ENCODE assay signal across 19 cellular contexts in genomic region chr9:68775003-68775730, GRCh38.
A peak's percentile ranks its signal among the peaks of the same experiment; 100 is the strongest.
DNase-seq lines count a peak whose midpoint lies in the region; ATAC-seq, FAIRE-seq and TF ChIP-seq lines count a peak whose summit lies in the region.
"Had no signal": no experiment of that assay in that cellular context is flagged by ENCODE, and none has a peak within 500 bp of the region (broad histone marks: within the 10 kb centered on the region; RNA-seq: fewer than 3 reads in every experiment).

No MANE protein-coding gene starts in this region.

- H3K27me3 ChIP-seq in bronchial epithelial cell (ENCODE audit: control insufficient read depth, insufficient read depth, low read length) = no peaks in the 10 kb centered on the region
- peaks cover 25% of the 10 kb centered on the region for H3K27me3 ChIP-seq in HAP-1 (ENCODE audit: low read depth)
- H3K27me3 ChIP-seq: cardiac muscle cell, suprapubic skin had no signal

- no peak for TF ChIP-seq CTCF in bronchial epithelial cell (IDR thresholded peaks at IDR 0.05; ENCODE audit: insufficient read depth, low read length, severe bottlenecking)

- H3K4me1 ChIP-seq in HAP-1 = peaks cover 15% of the 10 kb centered on the region

- no peak for FAIRE-seq in bronchial epithelial cell (lab: Jason Lieb, UNC)

- no peak overlapping the region for H3K4me3 ChIP-seq in bronchial epithelial cell (ENCODE audit: low read depth, low read length)
- H3K4me3 ChIP-seq in HAP-1 = no peak overlapping the region
- H3K4me3 ChIP-seq: cardiac muscle cell, lung, smooth muscle cell, suprapubic skin had no signal

- ATAC-seq in HG02938 (IDR thresholded peaks at IDR 0.05; ENCODE audit: unreplicated experiment) (no peak), GM21619 (IDR thresholded peaks at IDR 0.05; ENCODE audit: unreplicated experiment) (no peak)
- ATAC-seq: activated T-cell treated with anti-CD3 and anti-CD28 coated beads, Interleukin-2, amount 50 U/mL, for 72 hours; natural killer cell had no signal

- DNase-seq in EL (peak; percentile 30), NCI-H460 (ENCODE audit: extremely low read depth, low read depth) (peak; percentile 64), bronchial epithelial cell (ENCODE audit: low read depth) (peak; percentile 70), left kidney (ENCODE audit: low read depth, low spot score) (peak; percentile 19), HAP-1 (ENCODE audit: low spot score in 2 of 2) (no peak), NCI-H1417 treated with DMSO at 0.1 percent for 48 hours (lab: John Stamatoyannopoulos, UW) (no peak)
- DNase-seq: activated B cell treated with CpG ODN at 0.5 μM for 24 hours; activated naive CD8-positive, alpha-beta T cell treated with anti-CD3 and anti-CD28 coated beads for 36 hours; activated T-cell treated with anti-CD3 and anti-CD28 coated beads, Interleukin-2, amount 50 U/mL, for 72 hours; Kasumi-1; natural killer cell; NCI-H226; NK-92 treated with Interleukin-12 subunit alpha and Interleukin-12 subunit beta, amount 100 ng/mL, for 24 hours had no signal

- in situ Hi-C loops in HAP-1 (cut with MboI; ENCODE audit: low sequenced_read_pairs) = no loop called here

- H3K36me3 ChIP-seq in bronchial epithelial cell (ENCODE audit: control insufficient read depth, insufficient read depth, low read length) (no peaks in the 10 kb centered on the region), HAP-1 (replicated peaks) (no peaks in the 10 kb centered on the region)
- H3K36me3 ChIP-seq: cardiac muscle cell, suprapubic skin had no signal

- no peaks in the 10 kb centered on the region for H3K9me3 ChIP-seq in HAP-1
- H3K9me3 ChIP-seq: suprapubic skin had no signal

Comparison
In these comparisons a context has a peak if more than half of its experiments do, and no peak if none do; other contexts are left out.
1. DNase-seq: peak in EL (single experiment), NCI-H460 (single experiment), bronchial epithelial cell (single experiment) and left kidney (single experiment); none in HAP-1 (0 of 2) and NCI-H1417 treated with DMSO at 0.1 percent for 48 hours (single experiment).